In the genomic region with DNA sequence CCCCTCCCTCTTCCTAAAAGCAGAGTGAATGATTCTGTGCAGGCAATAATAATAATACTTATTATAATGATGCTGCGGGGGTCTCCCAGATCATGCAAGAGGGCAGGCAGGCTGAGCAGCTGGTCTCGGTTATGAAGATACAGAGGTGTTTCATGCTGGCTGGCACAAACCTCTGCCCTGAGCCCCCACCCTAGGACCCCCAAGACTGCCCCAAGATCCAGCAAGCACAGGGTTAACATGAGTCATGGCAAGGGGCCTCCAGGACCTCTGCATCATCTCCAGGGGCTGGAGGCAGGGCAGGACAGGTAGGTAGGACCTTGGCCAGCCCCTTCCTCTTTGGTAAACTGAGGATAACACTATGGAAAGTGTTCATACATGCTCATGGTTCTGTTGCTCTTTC, we compare ENCODE assay signal across 13 cellular contexts. TPM values are rescaled to one million over a fixed set of nuclear protein-coding genes. Genes with fewer than 3 reads are reported as not detected.
A peak's percentile ranks its signal among the peaks of the same experiment; 100 is the strongest.
DNase-seq lines count a peak whose midpoint lies in the region; ATAC-seq, FAIRE-seq and TF ChIP-seq lines count a peak whose summit lies in the region.
"Had no signal": no experiment of that assay in that cellular context is flagged by ENCODE, and none has a peak within 500 bp of the region (broad histone marks: within the 10 kb centered on the region; RNA-seq: fewer than 3 reads in every experiment).

No MANE protein-coding gene starts in this region.

- intact Hi-C loops in gastrocnemius medialis (cut with DNase I; ENCODE audit: low total_unique reads): loop anchor here (2.0 to 5.0 kb wide), 3 partner anchors 33 to 147 kb away; partner anchors contain the start of gene ABTB1
- intact Hi-C loops in thyroid gland (cut with DNase I): no loop called here

- DNase-seq in RWPE2 (ENCODE audit: low spot score) (no peak), gastrocnemius medialis (no peak), GM12891 (ENCODE audit: insufficient read length, low spot score) (no peak), NAMALWA (ENCODE audit: low spot score) (no peak), OCI-M2 (lab: John Stamatoyannopoulos, UW; ENCODE audit: unreplicated experiment) (no peak), thyroid gland (no peak)
- DNase-seq: erythroblast; MM.1S; nephron progenitor cell; stimulated activated CD4-positive, alpha-beta T cell treated with anti-CD3 and anti-CD28 coated beads, Interleukin-12 subunit alpha, Interleukin-12 subunit beta, amount 100 ng/mL, for 4 hours had no signal

- WGBS in gastroesophageal sphincter (ENCODE audit: low coverage in 1 of 2), 2 donors: 100% methylated on average over 1 of the region's 2 CpGs; no CpG with 5 or more reads in 1 of the 2 donors
- WGBS in thyroid gland, 2 donors: 95 to 96% methylated on average over 2 of the region's 2 CpGs

- TF ChIP-seq POLR2A in gastroesophageal sphincter (IDR thresholded peaks at IDR 0.05) (no peak), gastrocnemius medialis (IDR thresholded peaks at IDR 0.05) (no peak), GM12891 (IDR thresholded peaks at IDR 0.05; ENCODE audit: low read depth, low read length) (no peak), thyroid gland (IDR thresholded peaks at IDR 0.05) (no peak)

- H3K9me3 ChIP-seq in RWPE2 (ENCODE audit: severe bottlenecking) (no peaks in the 10 kb centered on the region), gastroesophageal sphincter (no peaks in the 10 kb centered on the region), gastrocnemius medialis (no peaks in the 10 kb centered on the region), thyroid gland (no peaks in the 10 kb centered on the region)
- H3K9me3 ChIP-seq: ascending aorta had no signal

- H3K27ac ChIP-seq in C4-2B (peak overlapping the region; percentile 66), RWPE2 (ENCODE audit: poor library complexity, severe bottlenecking) (peak overlapping the region; percentile 82), gastroesophageal sphincter (peak overlapping the region in 3 of 4 donors; percentile 89 to 94 (median 89)), gastrocnemius medialis (peak overlapping the region; percentile 80 to 92 (median 84)), thyroid gland (no peak overlapping the region)

- no peak for TF ChIP-seq EP300 in gastroesophageal sphincter (IDR thresholded peaks at IDR 0.05)

- no peak for TF ChIP-seq CTCF in C4-2B (conservative IDR thresholded peaks at IDR 0.05)
- TF ChIP-seq CTCF in RWPE2 (IDR thresholded peaks at IDR 0.05; ENCODE audit: poor library complexity, severe bottlenecking): no peak
- no peak for TF ChIP-seq CTCF in gastroesophageal sphincter (IDR thresholded peaks at IDR 0.05)
- no peak for TF ChIP-seq CTCF in gastrocnemius medialis (IDR thresholded peaks at IDR 0.05 in 4 of 5, conservative IDR thresholded peaks at IDR 0.05 in 1 of 5)
- no peak for TF ChIP-seq CTCF in thyroid gland (IDR thresholded peaks at IDR 0.05)

- ATAC-seq in RWPE2 (ENCODE audit: low read depth) (no peak), gastroesophageal sphincter (no peak), gastrocnemius medialis (no peak)

- no peaks in the 10 kb centered on the region for H3K27me3 ChIP-seq in RWPE2 (ENCODE audit: insufficient read depth, poor library complexity, severe bottlenecking)
- H3K27me3 ChIP-seq in gastroesophageal sphincter: no peaks in the 10 kb centered on the region
- no peaks in the 10 kb centered on the region for H3K27me3 ChIP-seq in gastrocnemius medialis
- H3K27me3 ChIP-seq in thyroid gland: no peaks in the 10 kb centered on the region
- H3K27me3 ChIP-seq: ascending aorta had no signal

- H3K4me3 ChIP-seq in RWPE2 (ENCODE audit: severe bottlenecking): no peak overlapping the region
- peak overlapping the region in 1 of 2 donors; percentile 92 for H3K4me3 ChIP-seq in gastroesophageal sphincter
- peak overlapping the region in 3 of 4 donors; percentile 67 to 92 (median 82) for H3K4me3 ChIP-seq in gastrocnemius medialis
- no peak overlapping the region for H3K4me3 ChIP-seq in thyroid gland (replicated peaks in 1 of 3)

- H3K36me3 ChIP-seq in RWPE2 (ENCODE audit: low read depth) (peaks cover 25% of the 10 kb centered on the region), gastroesophageal sphincter (peaks cover 0 to 27% of the 10 kb centered on the region in 2 donors), gastrocnemius medialis (peaks cover 0 to 10% of the 10 kb centered on the region in 2 donors), thyroid gland (no peaks in the 10 kb centered on the region)

- in situ Hi-C loops in gastrocnemius medialis (cut with MboI; ENCODE audit: low sequenced_read_pairs in 4 of 4): no loop called here

- H3K4me1 ChIP-seq in RWPE2 (ENCODE audit: insufficient read depth, poor library complexity, severe bottlenecking): peaks cover 42% of the 10 kb centered on the region
- H3K4me1 ChIP-seq in gastroesophageal sphincter: peaks cover 3 to 84% (median 17%) of the 10 kb centered on the region in 3 donors
- peaks cover 62 to 75% of the 10 kb centered on the region in 2 donors for H3K4me1 ChIP-seq in gastrocnemius medialis
- peaks cover 12 to 27% of the 10 kb centered on the region in 2 donors for H3K4me1 ChIP-seq in thyroid gland

- no peak for FAIRE-seq in GM12891 (lab: Jason Lieb, UNC)

TF ChIP-seq in GM12891, 5 proteins besides CTCF, POLR2A, EP300 and RAD21:
- TF ChIP-seq TAF1 (IDR thresholded peaks at IDR 0.05; ENCODE audit: low read depth, low read length) (no peak), POLR2AphosphoS5 (IDR thresholded peaks at IDR 0.05; ENCODE audit: low read depth, low read length) (no peak), POU2F2 (IDR thresholded peaks at IDR 0.05; ENCODE audit: low read depth, low read length) (no peak), PAX5 (IDR thresholded peaks at IDR 0.05; ENCODE audit: insufficient read depth, low read length, severe bottlenecking) (no peak), SPI1 (IDR thresholded peaks at IDR 0.05; ENCODE audit: low read depth, low read length) (no peak)

RNA-seq across cellular contexts. Expression of gene MGLL, which starts 2.7 kb away (rescaled TPM):
- total RNA-seq in gastroesophageal sphincter: 100 to 1,000 TPM in 1 of 4 donors, 10 to 100 TPM in 3; 39.2 to 171 (median 55.8) TPM
- 10 to 100 TPM; 26.5 to 50.2 (median 43.8) TPM for total RNA-seq in gastrocnemius medialis
- 49.8 TPM for polyA plus RNA-seq in GM12891 (2012; ENCODE audit: low read depth, missing spikeins)
- 10 to 100 TPM; 12.4 to 24.7 (median 18.4) TPM for total RNA-seq in thyroid gland

Comparison
In these comparisons a context has a peak if more than half of its experiments do, and no peak if none do; other contexts are left out.
1. H3K27ac ChIP-seq: peak in C4-2B (single experiment), RWPE2 (single experiment), gastroesophageal sphincter (3 of 4) and gastrocnemius medialis (4 of 4); none in thyroid gland (0 of 3).
2. H3K4me3 ChIP-seq: peak in gastrocnemius medialis (3 of 4); none in RWPE2 (single experiment) and thyroid gland (0 of 3).